In the genomic region with DNA sequence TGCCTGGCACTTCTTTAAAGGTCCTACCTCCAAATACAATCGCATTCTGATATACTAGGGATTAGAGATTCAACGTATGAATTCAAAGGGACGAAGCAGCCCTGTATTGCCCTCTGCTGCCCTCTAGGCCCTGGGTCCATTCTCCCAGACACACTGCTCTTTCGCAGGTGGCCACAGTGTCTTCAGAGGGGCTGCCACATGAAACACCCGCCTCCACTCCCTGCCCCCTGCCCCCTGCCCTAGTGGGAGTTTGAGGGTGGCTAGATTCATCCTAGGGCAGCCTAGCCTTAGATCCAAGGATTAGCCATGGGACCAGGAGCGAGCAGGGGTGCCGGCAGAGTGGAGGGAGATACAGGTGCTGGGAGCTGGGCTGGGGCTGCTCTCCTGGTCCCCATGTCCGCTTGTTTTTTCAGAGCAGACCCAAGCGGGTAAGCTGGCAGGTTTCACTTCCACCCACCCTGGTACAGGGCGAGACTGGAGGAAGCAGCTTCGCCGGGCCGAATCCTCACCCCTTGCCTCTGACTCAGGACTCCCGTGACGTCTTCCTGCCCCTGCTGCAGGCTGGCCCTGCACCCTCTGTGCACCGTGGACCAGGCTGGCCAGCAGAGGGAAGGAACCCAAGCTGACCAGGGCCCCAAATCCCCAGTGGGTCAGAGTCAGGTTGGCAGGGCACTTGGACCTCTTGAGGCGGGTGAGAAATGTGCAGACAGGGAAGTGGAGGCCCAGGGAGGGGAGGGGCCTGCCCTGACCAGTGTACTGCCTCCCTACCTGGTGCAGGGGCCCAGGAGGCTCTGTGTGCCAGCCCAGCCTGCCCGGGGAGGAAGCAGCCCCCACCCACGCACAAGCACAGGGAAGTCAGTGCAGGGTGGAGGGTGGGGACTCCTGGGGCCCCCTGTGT, we compare ENCODE assay signal across 8 cellular contexts. TPM values are rescaled to one million over a fixed set of nuclear protein-coding genes. Genes with fewer than 3 reads are reported as not detected.
A peak's percentile ranks its signal among the peaks of the same experiment; 100 is the strongest.
DNase-seq lines count a peak whose midpoint lies in the region; ATAC-seq and TF ChIP-seq lines count a peak whose summit lies in the region.

No MANE protein-coding gene starts in this region.

- no peaks in the 10 kb centered on the region for H3K36me3 Mint-ChIP-seq in activated CD8-positive, alpha-beta T cell treated with anti-CD3 and anti-CD28 coated beads, Interleukin-2, amount 10 ng/mL, durations not matched to agents 7 days and 5 days (ENCODE audit: low read depth)

- intact Hi-C loops in head of caudate nucleus (cut with DNase I): no loop called here

- POLR2A ChIA-PET in activated CD8-positive, alpha-beta T cell treated with anti-CD3 and anti-CD28 coated beads, Interleukin-2, amount 10 ng/mL, durations not matched to agents 7 days and 5 days (lab: Charles Lee): interaction anchor here (2.3 kb wide), 1 partner anchor 95 kb away, joined by 6 read pairs; the partner anchor contains the start of gene HMGXB4

- H3K9me3 Mint-ChIP-seq in activated CD8-positive, alpha-beta T cell treated with anti-CD3 and anti-CD28 coated beads, Interleukin-2, amount 10 ng/mL, durations not matched to agents 7 days and 5 days (ENCODE audit: insufficient read depth): no peaks in the 10 kb centered on the region

- ATAC-seq in activated CD8-positive, alpha-beta T cell treated with anti-CD3 and anti-CD28 coated beads, Interleukin-2, amount 10 ng/mL, durations not matched to agents 7 days and 5 days: peak; percentile 37
- ATAC-seq in HG03045 (IDR thresholded peaks at IDR 0.05; ENCODE audit: unreplicated experiment): no peak

- H3K27ac Mint-ChIP-seq in activated CD8-positive, alpha-beta T cell treated with anti-CD3 and anti-CD28 coated beads, Interleukin-2, amount 10 ng/mL, durations not matched to agents 7 days and 5 days: peak overlapping the region; percentile 81

- peaks cover 28% of the 10 kb centered on the region for H3K4me1 Mint-ChIP-seq in activated CD8-positive, alpha-beta T cell treated with anti-CD3 and anti-CD28 coated beads, Interleukin-2, amount 10 ng/mL, durations not matched to agents 7 days and 5 days (ENCODE audit: low read depth)

- DNase-seq in GM13976 (ENCODE audit: low spot score): peak; percentile 67
- peak; percentile 93 for DNase-seq in MV-4-11 (lab: John Stamatoyannopoulos, UW)
- DNase-seq in activated CD8-positive, alpha-beta T cell treated with anti-CD3 and anti-CD28 coated beads, Interleukin-2, amount 10 ng/mL, durations not matched to agents 7 days and 5 days: peak; percentile 61
- peak in 39 of 42 donors; percentile 21 to 85 (median 60) for DNase-seq in head of caudate nucleus
- DNase-seq in renal cortical epithelial cell (ENCODE audit: low read depth): peak; percentile 44
- DNase-seq in NCI-H187 (lab: John Stamatoyannopoulos, UW): no peak
- DNase-seq in NCI-H226: no peak

- in situ Hi-C loops in GM13976 (cut with MboI; ENCODE audit: low sequenced_read_pairs, unreplicated experiment): loop anchor here (10.0 kb wide), 1 partner anchor 232 kb away; no protein-coding TSS in a partner anchor

- TF ChIP-seq CTCF in GM13976 (IDR thresholded peaks at IDR 0.05; ENCODE audit: borderline replicate concordance, control extremely low read depth, extremely low read depth, insufficient read depth, missing control alignments): peak; percentile 39

- CTCF ChIA-PET in activated CD8-positive, alpha-beta T cell treated with anti-CD3 and anti-CD28 coated beads, Interleukin-2, amount 10 ng/mL, durations not matched to agents 7 days and 5 days (lab: Charles Lee): interaction anchor here (0.6 to 5.9 kb wide), 8 partner anchors 23 to 275 kb away, joined by 3 to 31 read pairs (median 3); no protein-coding TSS in a partner anchor

- H3K27me3 Mint-ChIP-seq in activated CD8-positive, alpha-beta T cell treated with anti-CD3 and anti-CD28 coated beads, Interleukin-2, amount 10 ng/mL, durations not matched to agents 7 days and 5 days (ENCODE audit: low read depth): peaks cover 6% of the 10 kb centered on the region

- no peak overlapping the region for H3K4me3 Mint-ChIP-seq in activated CD8-positive, alpha-beta T cell treated with anti-CD3 and anti-CD28 coated beads, Interleukin-2, amount 10 ng/mL, durations not matched to agents 7 days and 5 days

RNA-seq across cellular contexts. Expression of gene HMOX1, which starts 28.4 kb away (rescaled TPM):
- total RNA-seq in activated CD8-positive, alpha-beta T cell treated with anti-CD3 and anti-CD28 coated beads, Interleukin-2, amount 10 ng/mL, durations not matched to agents 7 days and 5 days: under 1 TPM; 0.34 to 0.68 TPM
- total RNA-seq in renal cortical epithelial cell: 46.6 and 97.1 TPM in 2 replicates

RNA-seq across cellular contexts. Expression of gene MCM5, which starts 47.5 kb away (rescaled TPM):
- 100 to 1,000 TPM; 275 to 287 TPM for total RNA-seq in activated CD8-positive, alpha-beta T cell treated with anti-CD3 and anti-CD28 coated beads, Interleukin-2, amount 10 ng/mL, durations not matched to agents 7 days and 5 days
- 11.4 and 43.6 TPM in 2 replicates for total RNA-seq in renal cortical epithelial cell

RNA-seq across cellular contexts. Expression of gene TOM1, which starts 52.8 kb away (rescaled TPM):
- 10 to 100 TPM; 17.8 to 22.3 TPM for total RNA-seq in activated CD8-positive, alpha-beta T cell treated with anti-CD3 and anti-CD28 coated beads, Interleukin-2, amount 10 ng/mL, durations not matched to agents 7 days and 5 days
- 15.1 and 23.6 TPM in 2 replicates for total RNA-seq in renal cortical epithelial cell

Comparison
In these comparisons a context has a peak if more than half of its experiments do, and no peak if none do; other contexts are left out.
1. DNase-seq: peak in GM13976 (single experiment), MV-4-11 (single experiment), activated CD8-positive, alpha-beta T cell treated with anti-CD3 and anti-CD28 coated beads, Interleukin-2, amount 10 ng/mL, durations not matched to agents 7 days and 5 days (single experiment), head of caudate nucleus (39 of 42) and renal cortical epithelial cell (single experiment); none in NCI-H187 (0 of 2) and NCI-H226 (single experiment).
2. RNA of gene HMOX1, which starts 28.4 kb away (total RNA-seq): 46.6 to 97.1 TPM in renal cortical epithelial cell; 0.34 to 0.68 TPM in activated CD8-positive, alpha-beta T cell treated with anti-CD3 and anti-CD28 coated beads, Interleukin-2, amount 10 ng/mL, durations not matched to agents 7 days and 5 days; every median in the first group is over 10 times any median in the second.